In genomic region chr3:150747909-150748568, GRCh38 we compare ENCODE assay signal across 1 cellular context.
TF ChIP-seq lines count a peak whose summit lies in the region.

No MANE protein-coding gene starts in this region.

TF ChIP-seq in HepG2, 621 proteins besides CTCF, POLR2A, EP300 and RAD21 (continues in another document):
- TF ChIP-seq ZNF646 (CRISPR knock-in tag; IDR thresholded peaks at IDR 0.05) (no peak), ZSCAN31 (CRISPR knock-in tag; IDR thresholded peaks at IDR 0.05; ENCODE audit: low read depth) (no peak), NCOA1 (CRISPR knock-in tag; IDR thresholded peaks at IDR 0.05) (no peak), ZNF30 (CRISPR knock-in tag; IDR thresholded peaks at IDR 0.05) (no peak), FOXA1 (IDR thresholded peaks at IDR 0.05) (peak; percentile 34; the same call in 1 of the 2 replicates), FOXA1 (CRISPR knock-in tag; IDR thresholded peaks at IDR 0.05) (no peak), JDP2 (CRISPR knock-in tag; IDR thresholded peaks at IDR 0.05; ENCODE audit: borderline replicate concordance) (no peak), ZNF747 (CRISPR knock-in tag; IDR thresholded peaks at IDR 0.05; ENCODE audit: borderline replicate concordance) (no peak), SRSF9 (IDR thresholded peaks at IDR 0.05; ENCODE audit: borderline replicate concordance, insufficient read depth, low read depth, low read length, poor library complexity, severe bottlenecking) (no peak), PAF1 (CRISPR knock-in tag; IDR thresholded peaks at IDR 0.05) (no peak), PRDM10 (CRISPR knock-in tag; IDR thresholded peaks at IDR 0.05; ENCODE audit: low read depth) (no peak), TCF7 (IDR thresholded peaks at IDR 0.05; ENCODE audit: low read depth) (no peak), ZNF280D (CRISPR knock-in tag; IDR thresholded peaks at IDR 0.05) (no peak), FOXP1 (IDR thresholded peaks at IDR 0.05) (0 out of 2 replicates have a peak, but pooled peaks have one; percentile 8), FOXP1 (CRISPR knock-in tag; IDR thresholded peaks at IDR 0.05) (peak; percentile 61), HNRNPK (IDR thresholded peaks at IDR 0.05; ENCODE audit: low read depth, low read length, poor library complexity, severe bottlenecking) (no peak), ZNF138 (CRISPR knock-in tag; IDR thresholded peaks at IDR 0.05; ENCODE audit: low read depth) (no peak), POLR2AphosphoS2 (IDR thresholded peaks at IDR 0.05; ENCODE audit: low read depth, low read length) (no peak), MZF1 (CRISPR knock-in tag; IDR thresholded peaks at IDR 0.05; ENCODE audit: borderline replicate concordance) (no peak), ETS1 (CRISPR knock-in tag; IDR thresholded peaks at IDR 0.05) (no peak), THAP7 (CRISPR knock-in tag; IDR thresholded peaks at IDR 0.05) (no peak), ZNF414 (CRISPR knock-in tag; IDR thresholded peaks at IDR 0.05) (no peak), ZFP36 (IDR thresholded peaks at IDR 0.05; ENCODE audit: borderline replicate concordance, low read depth, low read length, partially characterized antibody) (no peak), NAIF1 (CRISPR knock-in tag; IDR thresholded peaks at IDR 0.05; ENCODE audit: borderline replicate concordance) (no peak), ZNF296 (CRISPR knock-in tag; conservative IDR thresholded peaks at IDR 0.05) (no peak), DR1 (CRISPR knock-in tag; IDR thresholded peaks at IDR 0.05) (no peak), POLR2G (IDR thresholded peaks at IDR 0.05; ENCODE audit: low read depth, low read length) (0 out of 2 replicates have a peak, but pooled peaks have one; percentile 29), FOXA3 (CRISPR knock-in tag; IDR thresholded peaks at IDR 0.05) (0 out of 2 replicates have a peak, but pooled peaks have one; percentile 17), ZNF33B (CRISPR knock-in tag; IDR thresholded peaks at IDR 0.05) (no peak), REL (CRISPR knock-in tag; conservative IDR thresholded peaks at IDR 0.05) (no peak), MLXIP (CRISPR knock-in tag; IDR thresholded peaks at IDR 0.05; ENCODE audit: borderline replicate concordance) (no peak), NR0B2 (CRISPR knock-in tag; IDR thresholded peaks at IDR 0.05) (no peak), ATF4 (CRISPR knock-in tag; IDR thresholded peaks at IDR 0.05) (no peak), ZNF44 (CRISPR knock-in tag; IDR thresholded peaks at IDR 0.05) (no peak), DMTF1 (CRISPR knock-in tag; IDR thresholded peaks at IDR 0.05) (no peak), NR2F1 (CRISPR knock-in tag; IDR thresholded peaks at IDR 0.05) (no peak)
